Comparison of ENCODE assay signal across 8 cellular contexts in genomic region chr13:99498304-99499161, GRCh38. TPM values are rescaled to one million over a fixed set of nuclear protein-coding genes. Genes with fewer than 3 reads are reported as not detected.
DNase-seq lines count a peak whose midpoint lies in the region; ATAC-seq and TF ChIP-seq lines count a peak whose summit lies in the region.

No MANE protein-coding gene starts in this region.

- BruUV-seq in HCT116 (replicated peaks; lab: Mats Ljungman, UMichigan): no TSS peak

- ATAC-seq in HCT116 (peak; percentile 78), gastroesophageal sphincter (peak; percentile 93)

- WGBS in gastroesophageal sphincter (ENCODE audit: low coverage in 1 of 2), 2 donors: 0 to 7% methylated on average over 7 to 10 of the region's 49 CpGs
- WGBS in neuronal stem cell (ENCODE audit: extremely low coverage in 2 of 2, insufficient read length in 2 of 2, insufficient replicate concordance in 1 of 2), 2 donors: no CpG with 5 or more reads among the region's 49 CpGs

- peak overlapping the region; percentile 86 for H3K4me3 Mint-ChIP-seq in activated naive CD4-positive, alpha-beta T cell treated with anti-CD3 and anti-CD28 coated beads for 36 hours

- no peak overlapping the region for H2BK120ac ChIP-seq in neuronal stem cell (ENCODE audit: low read depth, low read length)

- no peak overlapping the region for H3K4ac ChIP-seq in neuronal stem cell (ENCODE audit: low read length)

- H3K27ac ChIP-seq in HCT116 (ENCODE audit: low read depth, low read length) (peak overlapping the region; percentile 87), SJSA1 (peak overlapping the region; percentile 59), gastroesophageal sphincter (peak overlapping the region; percentile 65 to 91 (median 90)), neuronal stem cell (replicated peaks; ENCODE audit: low read length) (peak overlapping the region; percentile 78), subcutaneous abdominal adipose tissue (ENCODE audit: low read depth, low read length) (peak overlapping the region; percentile 80)

- no peak overlapping the region for H3K23ac ChIP-seq in neuronal stem cell (ENCODE audit: low read depth, low read length, poor library complexity)

- no peaks in the 10 kb centered on the region for H3K9me2 ChIP-seq in HCT116 (ENCODE audit: insufficient read depth)

- peaks cover 5% of the 10 kb centered on the region for H3K79me1 ChIP-seq in neuronal stem cell (ENCODE audit: low read depth, low read length)

- H3K4me3 ChIP-seq in HCT116 (replicated peaks in 1 of 2; ENCODE audit: low read depth in 1 of 2, low read length in 2 of 2) (peak overlapping the region; percentile 64 to 78), SJSA1 (peak overlapping the region; percentile 33), gastroesophageal sphincter (peak overlapping the region; percentile 53 to 62), neuronal stem cell (ENCODE audit: low read length in 2 of 2) (peak overlapping the region; percentile 50 to 73), subcutaneous abdominal adipose tissue (ENCODE audit: low read depth in 1 of 5, low read length in 5 of 5) (peak overlapping the region; percentile 59 to 94 (median 77))

- H3K9ac ChIP-seq in HCT116 (ENCODE audit: low read length): peak overlapping the region; percentile 83
- H3K9ac ChIP-seq in neuronal stem cell (ENCODE audit: low read depth, low read length, poor library complexity): peak overlapping the region; percentile 82
- H3K9ac ChIP-seq in subcutaneous abdominal adipose tissue (ENCODE audit: low read length in 5 of 5): peak overlapping the region in 4 of 5 donors; percentile 81 to 87 (median 84)

- H3K27me3 ChIP-seq in HCT116 (ENCODE audit: insufficient read depth, low read length) (no peaks in the 10 kb centered on the region), SJSA1 (replicated peaks) (no peaks in the 10 kb centered on the region), gastroesophageal sphincter (no peaks in the 10 kb centered on the region), neuronal stem cell (ENCODE audit: control insufficient read depth in 3 of 3, insufficient read depth in 3 of 3, low read depth in 1 of 3, low read length in 3 of 3) (no peaks in the 10 kb centered on the region), subcutaneous abdominal adipose tissue (ENCODE audit: control insufficient read depth in 5 of 5, insufficient read depth in 4 of 5, low read length in 5 of 5) (no peaks in the 10 kb centered on the region)

- TF ChIP-seq RAD21 in HCT116 (IDR thresholded peaks at IDR 0.05; ENCODE audit: low read depth): no peak

- intact Hi-C loops in HCT116 (cut with micrococcal nuclease): no loop called here
- intact Hi-C loops in activated naive CD4-positive, alpha-beta T cell treated with anti-CD3 and anti-CD28 coated beads for 36 hours (cut with micrococcal nuclease): loop anchor here (1.0 to 5.0 kb wide), 15 partner anchors 34 to 1523 kb away; partner anchors contain the start of genes CLYBL, GGACT, PCCA and TMTC4

- DNase-seq in GDM1 (lab: John Stamatoyannopoulos, UW) (peak; percentile 98), HCT116 (ENCODE audit: low read depth, low spot score) (peak; percentile 97), MV-4-11 (lab: John Stamatoyannopoulos, UW) (peak; percentile 92), SJSA1 (ENCODE audit: low read depth in 1 of 2, low spot score in 2 of 2) (peak; percentile 100), neuronal stem cell (ENCODE audit: low spot score) (peak; percentile 94)
- DNase-seq in activated naive CD4-positive, alpha-beta T cell treated with anti-CD3 and anti-CD28 coated beads for 36 hours: peak; percentile 99

- RAD21 ChIA-PET in HCT116 (lab: Charles Lee; ENCODE audit: low non-redundant PET in 1 of 2, low total read pairs in 2 of 2, uncharacterized antibody in 2 of 2, unreplicated experiment in 2 of 2): no interaction called here

- H2AK5ac ChIP-seq in neuronal stem cell (ENCODE audit: low read depth, low read length): no peak overlapping the region

- peak; percentile 85 for TF ChIP-seq POLR2A in HCT116 (IDR thresholded peaks at IDR 0.05; ENCODE audit: borderline replicate concordance, extremely low read depth, insufficient read depth, insufficient read length)
- no peak for TF ChIP-seq POLR2A in gastroesophageal sphincter (IDR thresholded peaks at IDR 0.05)

- no peaks in the 10 kb centered on the region for H3K27me3 Mint-ChIP-seq in activated naive CD4-positive, alpha-beta T cell treated with anti-CD3 and anti-CD28 coated beads for 36 hours (ENCODE audit: low read depth)

- H3K4me1 Mint-ChIP-seq in activated naive CD4-positive, alpha-beta T cell treated with anti-CD3 and anti-CD28 coated beads for 36 hours (ENCODE audit: low read depth): peaks cover 60% of the 10 kb centered on the region

- no peak for TF ChIP-seq EP300 in gastroesophageal sphincter (IDR thresholded peaks at IDR 0.05)

- TF ChIP-seq CTCF in HCT116 (IDR thresholded peaks at IDR 0.05 in 2 of 3, conservative IDR thresholded peaks at IDR 0.05 in 1 of 3; ENCODE audit: borderline replicate concordance in 1 of 3, insufficient read depth in 1 of 3, low read depth in 2 of 3, low read length in 2 of 3): no peak
- TF ChIP-seq CTCF in gastroesophageal sphincter (IDR thresholded peaks at IDR 0.05): no peak

- no peak overlapping the region for H3K14ac ChIP-seq in neuronal stem cell (ENCODE audit: low read length)

- peaks cover 22% of the 10 kb centered on the region for H3K79me2 ChIP-seq in HCT116 (ENCODE audit: insufficient read depth, low read length)

- no peaks in the 10 kb centered on the region for H3K36me3 ChIP-seq in HCT116 (ENCODE audit: control insufficient read depth in 1 of 2, insufficient read depth in 2 of 2, low read length in 2 of 2)
- peaks cover 11% of the 10 kb centered on the region for H3K36me3 ChIP-seq in SJSA1
- no peaks in the 10 kb centered on the region for H3K36me3 ChIP-seq in gastroesophageal sphincter
- no peaks in the 10 kb centered on the region for H3K36me3 ChIP-seq in neuronal stem cell (replicated peaks in 1 of 2; ENCODE audit: control insufficient read depth in 2 of 2, insufficient read depth in 2 of 2, low read length in 2 of 2)
- no peaks in the 10 kb centered on the region for H3K36me3 ChIP-seq in subcutaneous abdominal adipose tissue (ENCODE audit: control insufficient read depth in 5 of 5, insufficient read depth in 5 of 5, low read length in 5 of 5)

- no peak overlapping the region for H4K91ac ChIP-seq in neuronal stem cell (ENCODE audit: low read depth, low read length, poor library complexity)

- peaks cover 6% of the 10 kb centered on the region for H3K36me3 Mint-ChIP-seq in activated naive CD4-positive, alpha-beta T cell treated with anti-CD3 and anti-CD28 coated beads for 36 hours (ENCODE audit: low read depth)

- H3K27ac Mint-ChIP-seq in activated naive CD4-positive, alpha-beta T cell treated with anti-CD3 and anti-CD28 coated beads for 36 hours: peak overlapping the region; percentile 91

- no peak overlapping the region for H2BK12ac ChIP-seq in neuronal stem cell (ENCODE audit: low read length)

- CTCF ChIA-PET in HCT116 (lab: Charles Lee): no interaction called here
- CTCF ChIA-PET in activated naive CD4-positive, alpha-beta T cell treated with anti-CD3 and anti-CD28 coated beads for 36 hours (lab: Charles Lee): interaction anchor here (1.3 to 1.8 kb wide), 2 partner anchors 61 to 62 kb away, joined by 4 to 6 read pairs; no protein-coding TSS in a partner anchor

- H2AFZ ChIP-seq in HCT116 (ENCODE audit: low read depth, low read length, poor library complexity, severe bottlenecking) (peak overlapping the region; percentile 30), neuronal stem cell (ENCODE audit: low read length) (peak overlapping the region; percentile 93)

- no peak overlapping the region for H4K8ac ChIP-seq in neuronal stem cell (ENCODE audit: low read depth, low read length)

- H4K20me1 ChIP-seq in HCT116 (ENCODE audit: insufficient read depth): no peaks in the 10 kb centered on the region

- H3K18ac ChIP-seq in neuronal stem cell (ENCODE audit: low read length): peak overlapping the region; percentile 63

- H3K4me1 ChIP-seq in HCT116 (ENCODE audit: control insufficient read depth in 1 of 2, insufficient read depth in 2 of 2, low read length in 2 of 2) (peaks cover 23 to 59% of the 10 kb centered on the region in 2 experiments), SJSA1 (replicated peaks) (peaks cover 45% of the 10 kb centered on the region), gastroesophageal sphincter (peaks cover 2 to 53% (median 19%) of the 10 kb centered on the region in 3 donors), neuronal stem cell (ENCODE audit: control insufficient read depth in 2 of 2, insufficient read depth in 1 of 2, low read depth in 1 of 2, low read length in 2 of 2) (peaks cover 7 to 10% of the 10 kb centered on the region in 2 donors), subcutaneous abdominal adipose tissue (ENCODE audit: control insufficient read depth in 5 of 5, insufficient read depth in 5 of 5, low read length in 5 of 5) (peaks cover 12 to 59% (median 50%) of the 10 kb centered on the region in 5 donors)

- H2BK5ac ChIP-seq in neuronal stem cell (ENCODE audit: low read length): peak overlapping the region; percentile 68

- no peak overlapping the region for H2BK15ac ChIP-seq in neuronal stem cell (ENCODE audit: low read length)

- H3K4me2 ChIP-seq in HCT116 (ENCODE audit: low read length): peak overlapping the region; percentile 89
- peak overlapping the region; percentile 67 for H3K4me2 ChIP-seq in neuronal stem cell (ENCODE audit: insufficient read depth, low read length, poor library complexity, severe bottlenecking)

- H3K9me3 ChIP-seq in HCT116 (ENCODE audit: control insufficient read depth in 1 of 2, insufficient read depth in 1 of 2, low read depth in 1 of 2, low read length in 2 of 2) (no peaks in the 10 kb centered on the region), SJSA1 (replicated peaks) (no peaks in the 10 kb centered on the region), gastroesophageal sphincter (no peaks in the 10 kb centered on the region), neuronal stem cell (replicated peaks in 1 of 2; ENCODE audit: control insufficient read depth in 2 of 2, insufficient read depth in 1 of 2, low read depth in 1 of 2, low read length in 2 of 2) (peaks cover 0 to 3% of the 10 kb centered on the region in 2 donors), subcutaneous abdominal adipose tissue (ENCODE audit: control insufficient read depth in 5 of 5, low read length in 5 of 5) (no peaks in the 10 kb centered on the region)

- no peaks in the 10 kb centered on the region for H3K9me3 Mint-ChIP-seq in activated naive CD4-positive, alpha-beta T cell treated with anti-CD3 and anti-CD28 coated beads for 36 hours

- POLR2A ChIA-PET in HCT116 (lab: Charles Lee): interaction anchor here (0.9 kb wide), 1 partner anchor 9 kb away, joined by 3 read pairs; no protein-coding TSS in a partner anchor

TF ChIP-seq in HCT116, 20 proteins besides CTCF, POLR2A, EP300 and RAD21 (continues in another document):
- no peak for TF ChIP-seq SIN3A (IDR thresholded peaks at IDR 0.05; ENCODE audit: low read depth)

RNA-seq across cellular contexts. Expression of gene TM9SF2, which starts 2.7 kb away (rescaled TPM):
- total RNA-seq in HCT116 (2021; ENCODE audit: unreplicated experiment) (77.8 TPM), gastroesophageal sphincter (100 to 1,000 TPM in 1 of 4 donors, 10 to 100 TPM in 3; 63.9 to 114 (median 71.7) TPM)
- polyA plus RNA-seq in HCT116 (2012): 25.4 and 35.6 TPM in 2 replicates
- total RNA-seq in SJSA1 (2014; rRNA removed; shearing (Covaris generic)): 686 and 846 TPM in 2 replicates
- 10 to 100 TPM; 35.2 to 36.4 TPM for total RNA-seq in activated naive CD4-positive, alpha-beta T cell treated with anti-CD3 and anti-CD28 coated beads for 36 hours
- polyA plus RNA-seq in neuronal stem cell (2013, experiment 1 of 2): 48.9 TPM
- polyA plus RNA-seq in neuronal stem cell (2013, experiment 2 of 2): 48.3 TPM

Comparison
In these comparisons a context has a peak if more than half of its experiments do, and no peak if none do; other contexts are left out.
1. Peak in every context shown above with its lines: DNase-seq, ATAC-seq, H3K4me3 ChIP-seq and H3K27ac ChIP-seq.